In the genomic region with DNA sequence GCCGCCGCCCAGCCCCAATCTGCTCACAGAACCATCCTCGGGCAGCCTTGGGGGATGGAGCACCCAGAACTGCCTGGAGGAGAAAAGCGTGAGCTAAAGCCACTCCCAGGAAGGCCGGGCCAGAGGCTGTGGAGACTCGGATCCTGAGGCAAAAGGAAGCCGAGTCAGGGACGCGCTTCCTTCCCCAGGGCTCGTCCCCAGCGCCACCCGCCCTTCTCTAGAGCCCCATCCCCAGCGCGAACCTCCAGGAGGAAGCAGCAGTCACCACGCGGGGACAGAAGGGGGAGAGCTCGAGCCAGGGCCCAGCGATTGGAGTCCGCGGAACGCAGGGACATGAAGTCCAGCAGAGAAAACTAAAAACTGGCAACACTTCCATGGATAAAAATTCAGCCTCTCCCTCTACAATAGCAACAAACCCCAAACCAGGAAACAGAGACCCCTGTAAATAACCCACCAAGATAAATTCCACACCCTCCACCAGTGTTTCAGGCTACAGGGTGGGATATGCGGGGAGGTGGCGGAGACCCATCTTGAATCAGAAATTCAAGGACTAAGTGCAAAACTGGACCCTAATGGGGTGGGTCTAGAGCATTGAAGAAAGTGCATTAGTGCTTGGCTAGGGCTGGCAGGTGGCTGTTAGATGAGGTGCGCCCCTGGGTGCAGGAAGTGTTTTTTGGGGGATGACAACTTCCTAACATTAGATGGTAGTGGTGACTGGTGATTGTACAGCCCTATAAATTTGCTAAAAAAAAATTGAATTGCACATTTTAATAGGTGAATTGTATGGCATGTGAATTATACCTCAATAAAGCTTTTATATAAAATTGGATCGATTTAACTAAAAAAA, we compare ENCODE assay signal across 8 cellular contexts.
DNase-seq lines count a peak whose midpoint lies in the region; ATAC-seq, FAIRE-seq and TF ChIP-seq lines count a peak whose summit lies in the region.

No MANE protein-coding gene starts in this region.

- H3K36me3 Mint-ChIP-seq in T-helper 17 cell (ENCODE audit: low read depth), result no peaks in the 10 kb centered on the region
- H3K36me3 Mint-ChIP-seq in effector memory CD8-positive, alpha-beta T cell (ENCODE audit: insufficient read depth), result no peaks in the 10 kb centered on the region

- intact Hi-C loops in stomach (cut with DNase I; ENCODE audit: low total_unique reads), result no loop called here

- H3K27me3 ChIP-seq in liver (ENCODE audit: control insufficient read depth in 4 of 4, insufficient read depth in 4 of 4, low read length in 3 of 4) (no peaks in the 10 kb centered on the region), stomach (no peaks in the 10 kb centered on the region)

- no peak for TF ChIP-seq POLR2A in stomach (IDR thresholded peaks at IDR 0.05)

- TF ChIP-seq CTCF in GM13976 (IDR thresholded peaks at IDR 0.05; ENCODE audit: borderline replicate concordance, control extremely low read depth, extremely low read depth, insufficient read depth, missing control alignments) (peak; percentile 43), liver (IDR thresholded peaks at IDR 0.05; ENCODE audit: low read depth, low read length, missing input control) (peak; percentile 63), stomach (IDR thresholded peaks at IDR 0.05) (peak in 5 of 7 experiments; percentile 67 to 76 (median 69))

- no peaks in the 10 kb centered on the region for H3K9me3 ChIP-seq in T-helper 17 cell (ENCODE audit: control insufficient read depth, low read length, poor library complexity, severe bottlenecking)
- no peaks in the 10 kb centered on the region for H3K9me3 ChIP-seq in liver (ENCODE audit: control insufficient read depth in 4 of 4, low read length in 3 of 4)
- no peaks in the 10 kb centered on the region for H3K9me3 ChIP-seq in stomach

- no peaks in the 10 kb centered on the region for H3K27me3 Mint-ChIP-seq in T-helper 17 cell
- no peaks in the 10 kb centered on the region for H3K27me3 Mint-ChIP-seq in effector memory CD8-positive, alpha-beta T cell

- peak; percentile 9 for FAIRE-seq in A204.1 (lab: Jason Lieb, UNC)

- 32% methylated on average over 25 of the region's 25 CpGs for WGBS in liver
- WGBS in stomach, 5 donors, result 20 to 32% (median 27%) methylated on average over 15 to 25 of the region's 25 CpGs

- peak; percentile 83 to 87 for TF ChIP-seq RAD21 in liver (IDR thresholded peaks at IDR 0.05)

- H3K36me3 ChIP-seq in liver (ENCODE audit: control insufficient read depth in 4 of 4, insufficient read depth in 3 of 4, low read depth in 1 of 4, low read length in 3 of 4), result peaks cover 0 to 3% (median 0%) of the 10 kb centered on the region in 4 donors
- H3K36me3 ChIP-seq in stomach, result no peaks in the 10 kb centered on the region

- no peak overlapping the region for H3K9ac ChIP-seq in liver (ENCODE audit: low read depth in 1 of 2, low read length in 2 of 2)

- H3K27ac ChIP-seq in liver (ENCODE audit: low read depth in 1 of 2, low read length in 2 of 2), result peak overlapping the region in 1 of 2 donors; percentile 20
- peak overlapping the region in 3 of 5 donors; percentile 23 to 68 (median 45) for H3K27ac ChIP-seq in stomach

- H3K9me3 Mint-ChIP-seq in effector memory CD8-positive, alpha-beta T cell, result no peaks in the 10 kb centered on the region

- H3K4me1 ChIP-seq in liver (ENCODE audit: control insufficient read depth in 4 of 4, insufficient read depth in 4 of 4, low read length in 3 of 4), result peaks cover 0 to 4% (median 0%) of the 10 kb centered on the region in 4 donors
- H3K4me1 ChIP-seq in stomach, result peaks cover 0 to 11% (median 10%) of the 10 kb centered on the region in 4 donors

- in situ Hi-C loops in GM13976 (cut with MboI; ENCODE audit: low sequenced_read_pairs, unreplicated experiment), result no loop called here

- no peak for TF ChIP-seq EP300 in stomach (IDR thresholded peaks at IDR 0.05)

- ATAC-seq in T-helper 17 cell, result peak; percentile 59
- peak; percentile 51 for ATAC-seq in effector memory CD8-positive, alpha-beta T cell (replicated peaks)

- no peak overlapping the region for H3K27ac Mint-ChIP-seq in T-helper 17 cell
- no peak overlapping the region for H3K27ac Mint-ChIP-seq in effector memory CD8-positive, alpha-beta T cell

- H3K4me3 Mint-ChIP-seq in T-helper 17 cell, result no peak overlapping the region
- H3K4me3 Mint-ChIP-seq in effector memory CD8-positive, alpha-beta T cell, result no peak overlapping the region

- H3K4me3 ChIP-seq in liver (ENCODE audit: low read depth in 1 of 3, low read length in 3 of 3) (no peak overlapping the region), stomach (peak overlapping the region in 2 of 4 donors; percentile 11 to 16)

- DNase-seq in GM13976 (ENCODE audit: low spot score) (peak; percentile 75), T-helper 17 cell (peak in 1 of 3 donors; percentile 7), stomach (peak; percentile 81), GDM1 (lab: John Stamatoyannopoulos, UW) (no peak), RKO (ENCODE audit: low spot score) (no peak)
- peak in 2 of 3 experiments; percentile 14 to 15 for DNase-seq in effector memory CD8-positive, alpha-beta T cell

- peaks cover 9% of the 10 kb centered on the region for H3K4me1 Mint-ChIP-seq in T-helper 17 cell
- H3K4me1 Mint-ChIP-seq in effector memory CD8-positive, alpha-beta T cell (ENCODE audit: low read depth in 2 of 2), result peaks cover 0 to 6% of the 10 kb centered on the region in 2 donors

TF ChIP-seq in liver, 16 proteins besides CTCF, POLR2A, EP300 and RAD21:
- TF ChIP-seq SP1 (IDR thresholded peaks at IDR 0.05) (peak; percentile 10), REST (IDR thresholded peaks at IDR 0.05) (no peak), FOXA1 (IDR thresholded peaks at IDR 0.05) (no peak), NR2F2 (IDR thresholded peaks at IDR 0.05) (no peak), EGR1 (IDR thresholded peaks at IDR 0.05; ENCODE audit: low read depth in 2 of 2) (peak in 1 of 2 donors; percentile 15), HNF4G (IDR thresholded peaks at IDR 0.05) (no peak), JUND (IDR thresholded peaks at IDR 0.05) (no peak), FOXA2 (IDR thresholded peaks at IDR 0.05) (no peak), RXRA (IDR thresholded peaks at IDR 0.05) (no peak)

Comparison
In these comparisons a context has a peak if more than half of its experiments do, and no peak if none do; other contexts are left out.
1. DNase-seq: peak in GM13976 (single experiment), effector memory CD8-positive, alpha-beta T cell (2 of 3) and stomach (single experiment); none in GDM1 (single experiment) and RKO (single experiment).
2. Peak in every context shown above with its lines, with median percentiles within 50 percentile points of each other: CTCF ChIP-seq.